23 cellular contexts compared by ENCODE assay signal in the genomic region with DNA sequence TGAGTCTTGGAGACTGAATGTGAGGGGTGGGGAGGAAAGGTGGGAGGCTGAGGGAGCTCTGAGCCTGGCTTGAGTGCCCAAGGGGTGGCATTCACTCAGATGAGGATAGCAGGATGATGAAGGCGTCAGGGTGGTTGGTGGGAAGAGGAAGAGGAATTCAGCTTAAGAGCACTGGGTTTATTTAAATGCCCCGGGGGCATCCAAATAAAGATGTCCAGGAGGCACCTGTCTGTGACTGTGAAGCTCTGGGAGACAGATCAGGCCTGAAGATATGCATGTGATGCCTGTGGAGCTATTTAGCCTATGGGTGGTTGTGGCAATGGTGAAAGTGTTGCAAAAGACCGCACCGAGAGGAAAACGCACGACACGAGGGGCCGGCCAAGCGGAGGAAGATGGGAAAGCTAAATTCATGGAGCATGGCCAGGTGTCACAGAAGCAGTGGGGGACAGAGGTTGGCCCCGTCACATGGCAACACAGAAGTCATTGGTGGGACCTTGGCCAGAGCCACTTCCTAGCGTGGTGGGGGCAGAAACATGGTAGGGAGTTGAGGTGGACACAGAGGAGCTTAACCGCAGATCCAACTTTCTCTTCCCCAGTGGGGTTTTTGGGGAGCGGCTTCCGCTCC.
"Had no signal": no experiment of that assay in that cellular context is flagged by ENCODE, and none has a peak within 500 bp of the region (broad histone marks: within the 10 kb centered on the region; RNA-seq: fewer than 3 reads in every experiment).

No MANE protein-coding gene starts in this region.

- H3K27ac ChIP-seq: coronary artery, gastrocnemius medialis, neural progenitor cell, right lobe of liver, thyroid gland, upper lobe of right lung had no signal

- ATAC-seq: effector memory CD8-positive, alpha-beta T cell; gastrocnemius medialis; left colon; natural killer cell had no signal

- H3K36me3 ChIP-seq: gastrocnemius medialis, neural progenitor cell, right lobe of liver, thyroid gland, upper lobe of right lung had no signal

- H3K27me3 ChIP-seq: neural progenitor cell, right lobe of liver, thyroid gland, upper lobe of right lung had no signal

- H3K4me1 ChIP-seq: gastrocnemius medialis, right lobe of liver, thyroid gland, upper lobe of right lung had no signal

- H3K9me3 ChIP-seq: gastrocnemius medialis, right lobe of liver, thyroid gland, upper lobe of right lung had no signal

- DNase-seq: activated CD4-positive, alpha-beta T cell treated with anti-CD3 and anti-CD28 coated beads for 4 hours; activated CD4-positive, alpha-beta T cell treated with anti-CD3 and anti-CD28 coated beads, Interleukin-2, amount 50 U/mL, for 48 hours; activated CD4-positive, CD25-positive, alpha-beta regulatory T cell; activated CD8-positive, alpha-beta memory T cell treated with anti-CD3 and anti-CD28 coated beads for 24 hours; activated effector memory CD4-positive, alpha-beta T cell treated with Interleukin-2 at 50 U/mL for 16 hours; activated naive CD4-positive, alpha-beta T cell treated with Interleukin-2 at 50 U/mL for 16 hours; aorta; effector memory CD8-positive, alpha-beta T cell; erythroblast; gastrocnemius medialis; glutamatergic neuron; hippocampal formation; kidney; left colon; natural killer cell; occipital lobe; right lobe of liver; stimulated activated CD4-positive, alpha-beta T cell treated with anti-CD3 and anti-CD28 coated beads, Interleukin-2, amount 100 ng/mL, for 48 hours; T-helper 1 cell; thyroid gland had no signal

- H3K4me3 ChIP-seq: coronary artery, gastrocnemius medialis, neural progenitor cell, right lobe of liver, thyroid gland, upper lobe of right lung had no signal
